Comparison of ENCODE assay signal across 8 cellular contexts in genomic region chr1:9121891-9122409, GRCh38. TPM values are rescaled to one million over a fixed set of nuclear protein-coding genes. Genes with fewer than 3 reads are reported as not detected.
DNase-seq lines count a peak whose midpoint lies in the region; ATAC-seq and TF ChIP-seq lines count a peak whose summit lies in the region.

No MANE protein-coding gene starts in this region.

- no peak for TF ChIP-seq CTCF in uterus (IDR thresholded peaks at IDR 0.05)
- no peak for TF ChIP-seq CTCF in vagina (IDR thresholded peaks at IDR 0.05)

- H3K27ac Mint-ChIP-seq in IgD-negative memory B cell = peak overlapping the region in 2 of 3 donors; percentile 46 to 76
- no peak overlapping the region for H3K27ac Mint-ChIP-seq in central memory CD8-positive, alpha-beta T cell (ENCODE audit: low read depth)

- H3K4me1 ChIP-seq in uterus (peaks cover 0 to 1% of the 10 kb centered on the region in 2 donors), vagina (peaks cover 27% of the 10 kb centered on the region)

- DNase-seq in activated CD4-positive, CD25-positive, alpha-beta regulatory T cell (lab: John Stamatoyannopoulos, UW) = no peak
- no peak for DNase-seq in central memory CD8-positive, alpha-beta T cell (ENCODE audit: low spot score in 2 of 2)
- peak; percentile 62 for DNase-seq in stimulated activated naive CD8-positive, alpha-beta T cell treated with anti-CD3 and anti-CD28 coated beads, Interleukin-15, Interleukin-2, amounts not matched to agents 100 U/mL and 50 U/mL, for 24 hours
- DNase-seq in uterus (no peak), vagina (ENCODE audit: extremely low spot score in 2 of 2) (no peak), NCI-H1417 (lab: John Stamatoyannopoulos, UW) (no peak)

- H3K27me3 Mint-ChIP-seq in IgD-negative memory B cell = no peaks in the 10 kb centered on the region
- no peaks in the 10 kb centered on the region for H3K27me3 Mint-ChIP-seq in central memory CD8-positive, alpha-beta T cell

- intact Hi-C loops in uterus (cut with DNase I; ENCODE audit: low total_unique reads) (no loop called here), vagina (cut with DNase I) (no loop called here)

- H3K4me3 ChIP-seq in uterus (no peak overlapping the region), vagina (no peak overlapping the region)

- TF ChIP-seq POLR2A in uterus (IDR thresholded peaks at IDR 0.05) (no peak), vagina (IDR thresholded peaks at IDR 0.05) (no peak)

- H3K27me3 ChIP-seq in uterus (no peaks in the 10 kb centered on the region), vagina (no peaks in the 10 kb centered on the region)

- H3K36me3 Mint-ChIP-seq in IgD-negative memory B cell = peaks cover 2% of the 10 kb centered on the region
- no peaks in the 10 kb centered on the region for H3K36me3 Mint-ChIP-seq in central memory CD8-positive, alpha-beta T cell (ENCODE audit: insufficient read depth)

- ATAC-seq in activated CD4-positive, CD25-positive, alpha-beta regulatory T cell treated with anti-CD3 and anti-CD28 coated beads, Interleukin-2, amount 50 U/mL, for 24 hours = peak; percentile 89 to 92
- ATAC-seq in central memory CD8-positive, alpha-beta T cell (replicated peaks; ENCODE audit: extremely low read depth, poor library complexity, severe bottlenecking) = peak; percentile 89
- peak; percentile 98 for ATAC-seq in stimulated activated naive CD8-positive, alpha-beta T cell treated with anti-CD3 and anti-CD28 coated beads, Interleukin-15, Interleukin-2, amounts not matched to agents 100 U/mL and 50 U/mL, for 24 hours

- H3K4me3 Mint-ChIP-seq in IgD-negative memory B cell = peak overlapping the region in 2 of 4 donors; percentile 35 to 80
- H3K4me3 Mint-ChIP-seq in central memory CD8-positive, alpha-beta T cell = peak overlapping the region; percentile 3

- H3K27ac ChIP-seq in uterus (no peak overlapping the region), vagina (no peak overlapping the region)

- H3K9me3 Mint-ChIP-seq in IgD-negative memory B cell = no peaks in the 10 kb centered on the region
- H3K9me3 Mint-ChIP-seq in central memory CD8-positive, alpha-beta T cell = no peaks in the 10 kb centered on the region

- peaks cover 20 to 31% (median 24%) of the 10 kb centered on the region in 3 donors for H3K4me1 Mint-ChIP-seq in IgD-negative memory B cell
- peaks cover 9% of the 10 kb centered on the region for H3K4me1 Mint-ChIP-seq in central memory CD8-positive, alpha-beta T cell

- H3K36me3 ChIP-seq in uterus = no peaks in the 10 kb centered on the region
- H3K36me3 ChIP-seq in vagina = no peaks in the 10 kb centered on the region

- no peaks in the 10 kb centered on the region for H3K9me3 ChIP-seq in uterus
- H3K9me3 ChIP-seq in vagina = no peaks in the 10 kb centered on the region

RNA-seq across cellular contexts. Expression of gene GPR157, which starts 7.0 kb away (rescaled TPM):
- polyA plus RNA-seq in IgD-negative memory B cell = 1.3 TPM
- total RNA-seq in uterus (10 to 100 TPM in 1 of 4 donors, 1 to 10 TPM in 2, under 1 TPM in 1; 0.59 to 10.7 (median 2.2) TPM), vagina (19.4 TPM)

RNA-seq across cellular contexts. Expression of gene SLC2A5, which starts 52.5 kb away (rescaled TPM):
- 10.0 TPM for polyA plus RNA-seq in IgD-negative memory B cell
- total RNA-seq in uterus (1 to 10 TPM in 2 of 4 donors, not detected in 2; 1.1 to 2.4 TPM), vagina (8.1 TPM)
